In the genomic region with DNA sequence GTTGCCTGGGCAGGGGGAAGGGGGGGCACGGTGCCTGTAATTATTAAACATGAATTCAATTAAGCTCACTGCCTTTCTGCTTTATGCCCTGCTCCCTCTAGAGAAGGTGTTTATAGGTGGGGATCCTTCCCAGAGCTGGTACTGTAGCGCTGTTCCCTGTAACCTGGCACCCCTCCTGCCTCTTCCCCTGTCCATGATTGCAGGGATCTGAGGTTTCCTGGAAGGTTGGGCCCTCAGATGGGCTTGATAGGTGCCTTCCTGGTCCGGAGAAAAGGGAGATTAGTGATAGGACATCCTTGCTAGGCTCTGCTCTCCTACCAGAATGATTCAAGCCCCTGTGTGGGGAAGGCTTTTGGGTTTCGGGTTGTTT, we compare ENCODE assay signal across 1 cellular context.
TF ChIP-seq lines count a peak whose summit lies in the region.

No MANE protein-coding gene starts in this region.

TF ChIP-seq in A549, 52 proteins besides CTCF, POLR2A, EP300 and RAD21:
- TF ChIP-seq ZC3H11A (IDR thresholded peaks at IDR 0.05): no peak
- TF ChIP-seq FOSB (CRISPR knock-in tag; IDR thresholded peaks at IDR 0.05): no peak
- TF ChIP-seq, protein P1, sequence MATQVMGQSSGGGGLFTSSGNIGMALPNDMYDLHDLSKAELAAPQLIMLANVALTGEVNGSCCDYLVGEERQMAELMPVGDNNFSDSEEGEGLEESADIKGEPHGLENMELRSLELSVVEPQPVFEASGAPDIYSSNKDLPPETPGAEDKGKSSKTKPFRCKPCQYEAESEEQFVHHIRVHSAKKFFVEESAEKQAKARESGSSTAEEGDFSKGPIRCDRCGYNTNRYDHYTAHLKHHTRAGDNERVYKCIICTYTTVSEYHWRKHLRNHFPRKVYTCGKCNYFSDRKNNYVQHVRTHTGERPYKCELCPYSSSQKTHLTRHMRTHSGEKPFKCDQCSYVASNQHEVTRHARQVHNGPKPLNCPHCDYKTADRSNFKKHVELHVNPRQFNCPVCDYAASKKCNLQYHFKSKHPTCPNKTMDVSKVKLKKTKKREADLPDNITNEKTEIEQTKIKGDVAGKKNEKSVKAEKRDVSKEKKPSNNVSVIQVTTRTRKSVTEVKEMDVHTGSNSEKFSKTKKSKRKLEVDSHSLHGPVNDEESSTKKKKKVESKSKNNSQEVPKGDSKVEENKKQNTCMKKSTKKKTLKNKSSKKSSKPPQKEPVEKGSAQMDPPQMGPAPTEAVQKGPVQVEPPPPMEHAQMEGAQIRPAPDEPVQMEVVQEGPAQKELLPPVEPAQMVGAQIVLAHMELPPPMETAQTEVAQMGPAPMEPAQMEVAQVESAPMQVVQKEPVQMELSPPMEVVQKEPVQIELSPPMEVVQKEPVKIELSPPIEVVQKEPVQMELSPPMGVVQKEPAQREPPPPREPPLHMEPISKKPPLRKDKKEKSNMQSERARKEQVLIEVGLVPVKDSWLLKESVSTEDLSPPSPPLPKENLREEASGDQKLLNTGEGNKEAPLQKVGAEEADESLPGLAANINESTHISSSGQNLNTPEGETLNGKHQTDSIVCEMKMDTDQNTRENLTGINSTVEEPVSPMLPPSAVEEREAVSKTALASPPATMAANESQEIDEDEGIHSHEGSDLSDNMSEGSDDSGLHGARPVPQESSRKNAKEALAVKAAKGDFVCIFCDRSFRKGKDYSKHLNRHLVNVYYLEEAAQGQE (IDR thresholded peaks at IDR 0.05): no peak
